Comparison of ENCODE assay signal across 36 cellular contexts in the genomic region with DNA sequence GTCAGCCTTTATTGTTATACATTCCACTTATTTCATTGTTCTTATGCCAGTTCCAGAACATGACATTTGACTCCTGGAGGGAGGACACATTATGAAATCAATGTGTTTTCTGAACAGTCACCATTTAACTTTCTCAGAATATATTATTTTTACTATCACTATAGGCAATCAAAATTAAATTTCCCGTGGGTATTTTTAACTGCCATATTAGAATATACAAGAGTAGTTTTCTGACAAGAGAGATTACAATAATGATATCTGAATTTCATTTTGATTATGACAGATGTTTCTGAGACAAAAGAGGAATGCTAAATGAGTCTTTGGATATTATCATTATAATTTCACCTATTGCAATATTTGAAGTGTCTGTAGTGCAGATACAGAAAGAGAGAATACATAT.
"Had no signal": no experiment of that assay in that cellular context is flagged by ENCODE, and none has a peak within 500 bp of the region (broad histone marks: within the 10 kb centered on the region; RNA-seq: fewer than 3 reads in every experiment).

No MANE protein-coding gene starts in this region.

- H3K4me3 ChIP-seq: adrenal gland, body of pancreas, breast epithelium had no signal

- FAIRE-seq: astrocyte, TTC549 had no signal

- H3K4me1 ChIP-seq: adrenal gland, body of pancreas, breast epithelium had no signal

- H3K27me3 ChIP-seq: adrenal gland, body of pancreas, brain microvascular endothelial cell, breast epithelium had no signal

- H3K9me3 ChIP-seq: adrenal gland, body of pancreas, breast epithelium had no signal

- H3K4me1 Mint-ChIP-seq: activated B cell treated with CpG ODN at 0.5 μM for 24 hours; activated CD4-positive, alpha-beta memory T cell treated with anti-CD3 and anti-CD28 coated beads, Interleukin-2, amount 10 ng/mL, durations not matched to agents 7 days and 5 days; activated CD4-positive, alpha-beta T cell treated with anti-CD3 and anti-CD28 coated beads, Interleukin-2, amount 10 ng/mL, durations not matched to agents 24 days and 14 days; activated CD8-positive, alpha-beta memory T cell treated with anti-CD3 and anti-CD28 coated beads, Interleukin-2, amount 10 ng/mL, durations not matched to agents 7 days and 5 days; activated naive CD4-positive, alpha-beta T cell treated with anti-CD3 and anti-CD28 coated beads, Interleukin-2, amount 10 ng/mL, durations not matched to agents 7 days and 5 days; activated naive CD4-positive, alpha-beta T cell treated with anti-CD3 and anti-CD28 coated beads, Interleukin-2, amount 50 U/mL, for 24 hours; activated naive CD8-positive, alpha-beta T cell treated with anti-CD3 and anti-CD28 coated beads, Interleukin-2, amount 10 ng/mL, durations not matched to agents 7 days and 5 days; activated naive CD8-positive, alpha-beta T cell treated with anti-CD3 and anti-CD28 coated beads, Interleukin-2, amount 50 U/mL, for 24 hours had no signal

- ATAC-seq: activated CD8-positive, alpha-beta memory T cell treated with anti-CD3 and anti-CD28 coated beads, Interleukin-2, amount 10 ng/mL, durations not matched to agents 7 days and 5 days; activated CD8-positive, alpha-beta T cell treated with anti-CD3 and anti-CD28 coated beads, Interleukin-2, amount 10 ng/mL, durations not matched to agents 7 days and 5 days; activated naive CD8-positive, alpha-beta T cell treated with anti-CD3 and anti-CD28 coated beads, Interleukin-2, amount 50 U/mL, for 24 hours; body of pancreas had no signal

- H3K9me3 Mint-ChIP-seq: activated B cell treated with CpG ODN at 0.5 μM for 24 hours; activated CD4-positive, alpha-beta memory T cell treated with anti-CD3 and anti-CD28 coated beads, Interleukin-2, amount 10 ng/mL, durations not matched to agents 7 days and 5 days; activated CD4-positive, alpha-beta T cell treated with anti-CD3 and anti-CD28 coated beads, Interleukin-2, amount 10 ng/mL, durations not matched to agents 24 days and 14 days; activated naive CD4-positive, alpha-beta T cell treated with anti-CD3 and anti-CD28 coated beads, Interleukin-2, amount 10 ng/mL, durations not matched to agents 7 days and 5 days; activated naive CD4-positive, alpha-beta T cell treated with anti-CD3 and anti-CD28 coated beads, Interleukin-2, amount 50 U/mL, for 24 hours; activated naive CD8-positive, alpha-beta T cell treated with anti-CD3 and anti-CD28 coated beads, Interleukin-2, amount 10 ng/mL, durations not matched to agents 7 days and 5 days; activated naive CD8-positive, alpha-beta T cell treated with anti-CD3 and anti-CD28 coated beads, Interleukin-2, amount 50 U/mL, for 24 hours; activated T-cell treated with anti-CD3 and anti-CD28 coated beads, Interleukin-2, amount 50 U/mL, for 24 hours; activated T-helper 2 cell treated with anti-CD3 and anti-CD28 coated beads, Interferon-gamma antibody, Interleukin-2, Interleukin-4, amounts not matched to agents 10 μg/mL and 5 μg/mL and 100 μg/mL, durations not matched to agents 14 hours and 24 hours and 36 hours; T-helper 1 cell treated with Interleukin-12 subunit alpha and Interleukin-12 subunit beta and Interleukin-4 antibody, amounts not matched to agents 30 μg/mL and 1 μg/mL, for 36 hours; T-helper 2 cell treated with Interferon-gamma antibody and Interleukin-4, amounts not matched to agents 5 μg/mL and 100 μg/mL, for 36 hours had no signal

- H3K4me3 Mint-ChIP-seq: activated B cell treated with CpG ODN at 0.5 μM for 24 hours; activated CD4-positive, alpha-beta memory T cell treated with anti-CD3 and anti-CD28 coated beads, Interleukin-2, amount 10 ng/mL, durations not matched to agents 7 days and 5 days; activated CD4-positive, alpha-beta T cell treated with anti-CD3 and anti-CD28 coated beads, Interleukin-2, amount 10 ng/mL, durations not matched to agents 24 days and 14 days; activated CD8-positive, alpha-beta memory T cell treated with anti-CD3 and anti-CD28 coated beads, Interleukin-2, amount 10 ng/mL, durations not matched to agents 7 days and 5 days; activated CD8-positive, alpha-beta T cell treated with anti-CD3 and anti-CD28 coated beads, Interleukin-2, amount 10 ng/mL, durations not matched to agents 7 days and 5 days; activated naive CD4-positive, alpha-beta T cell treated with anti-CD3 and anti-CD28 coated beads, Interleukin-2, amount 10 ng/mL, durations not matched to agents 7 days and 5 days; activated naive CD4-positive, alpha-beta T cell treated with anti-CD3 and anti-CD28 coated beads, Interleukin-2, amount 50 U/mL, for 24 hours; activated naive CD8-positive, alpha-beta T cell; activated naive CD8-positive, alpha-beta T cell treated with anti-CD3 and anti-CD28 coated beads, Interleukin-2, amount 10 ng/mL, durations not matched to agents 7 days and 5 days; activated naive CD8-positive, alpha-beta T cell treated with anti-CD3 and anti-CD28 coated beads, Interleukin-2, amount 50 U/mL, for 24 hours; activated T-cell treated with anti-CD3 and anti-CD28 coated beads, Interleukin-2, amount 50 U/mL, for 24 hours; T-helper 1 cell treated with Interleukin-12 subunit alpha and Interleukin-12 subunit beta and Interleukin-4 antibody, amounts not matched to agents 30 μg/mL and 1 μg/mL, for 36 hours; T-helper 2 cell treated with Interferon-gamma antibody and Interleukin-4, amounts not matched to agents 5 μg/mL and 100 μg/mL, for 36 hours had no signal

- H3K36me3 Mint-ChIP-seq: activated CD8-positive, alpha-beta memory T cell treated with anti-CD3 and anti-CD28 coated beads, Interleukin-2, amount 10 ng/mL, durations not matched to agents 7 days and 5 days; activated naive CD4-positive, alpha-beta T cell treated with anti-CD3 and anti-CD28 coated beads, Interleukin-2, amount 10 ng/mL, durations not matched to agents 7 days and 5 days; activated naive CD4-positive, alpha-beta T cell treated with anti-CD3 and anti-CD28 coated beads, Interleukin-2, amount 50 U/mL, for 24 hours; activated naive CD8-positive, alpha-beta T cell; activated naive CD8-positive, alpha-beta T cell treated with anti-CD3 and anti-CD28 coated beads, Interleukin-2, amount 10 ng/mL, durations not matched to agents 7 days and 5 days had no signal

- DNase-seq: activated B cell treated with CpG ODN at 0.5 μM for 24 hours; activated CD4-positive, alpha-beta memory T cell treated with anti-CD3 and anti-CD28 coated beads, Interleukin-2, amount 10 ng/mL, durations not matched to agents 7 days and 5 days; activated CD4-positive, alpha-beta T cell treated with anti-CD3 and anti-CD28 coated beads for 4 hours; activated CD4-positive, alpha-beta T cell treated with anti-CD3 and anti-CD28 coated beads, Interleukin-2, amount 10 ng/mL, durations not matched to agents 24 days and 14 days; activated CD4-positive, alpha-beta T cell treated with anti-CD3 and anti-CD28 coated beads, Interleukin-2, amount 50 U/mL, for 48 hours; activated CD4-positive, CD25-positive, alpha-beta regulatory T cell treated with anti-CD3 and anti-CD28 coated beads, Interleukin-2, amount 50 U/mL, for 72 hours; activated CD8-positive, alpha-beta memory T cell treated with anti-CD3 and anti-CD28 coated beads for 24 hours; activated CD8-positive, alpha-beta memory T cell treated with anti-CD3 and anti-CD28 coated beads, Interleukin-2, amount 10 ng/mL, durations not matched to agents 7 days and 5 days; activated CD8-positive, alpha-beta memory T cell treated with anti-CD3 and anti-CD28 coated beads, Interleukin-2, amount 50 U/mL, for 48 hours; activated CD8-positive, alpha-beta T cell treated with anti-CD3 and anti-CD28 coated beads, Interleukin-2, amount 10 ng/mL, durations not matched to agents 7 days and 5 days; activated effector memory CD4-positive, alpha-beta T cell treated with Interleukin-2 at 50 U/mL for 16 hours; activated gamma-delta T cell; activated naive CD4-positive, alpha-beta T cell treated with anti-CD3 and anti-CD28 coated beads, Interleukin-2, amount 10 ng/mL, durations not matched to agents 7 days and 5 days; activated naive CD4-positive, alpha-beta T cell treated with Interleukin-2 at 50 U/mL for 16 hours; activated naive CD8-positive, alpha-beta T cell treated with anti-CD3 and anti-CD28 coated beads, Interleukin-2, amount 10 ng/mL, durations not matched to agents 7 days and 5 days; activated naive CD8-positive, alpha-beta T cell treated with anti-CD3 and anti-CD28 coated beads, Interleukin-2, amount 50 U/mL, for 24 hours; activated T-cell treated with anti-CD3 and anti-CD28 coated beads, Interleukin-2, amount 50 U/mL, for 24 hours; activated T-cell treated with anti-CD3 and anti-CD28 coated beads, Interleukin-2, amount 50 U/mL, for 48 hours; adrenal gland; amniotic stem cell; aorta; body of pancreas; brain microvascular endothelial cell; central memory CD4-positive, alpha-beta T cell; T-helper 1 cell; T-helper 2 cell; T-helper 9 cell had no signal

- H3K27me3 Mint-ChIP-seq: activated B cell treated with CpG ODN at 0.5 μM for 24 hours; activated CD4-positive, alpha-beta memory T cell treated with anti-CD3 and anti-CD28 coated beads, Interleukin-2, amount 10 ng/mL, durations not matched to agents 7 days and 5 days; activated CD4-positive, alpha-beta T cell treated with anti-CD3 and anti-CD28 coated beads, Interleukin-2, amount 10 ng/mL, durations not matched to agents 24 days and 14 days; activated CD8-positive, alpha-beta memory T cell treated with anti-CD3 and anti-CD28 coated beads, Interleukin-2, amount 10 ng/mL, durations not matched to agents 7 days and 5 days; activated naive CD4-positive, alpha-beta T cell treated with anti-CD3 and anti-CD28 coated beads, Interleukin-2, amount 10 ng/mL, durations not matched to agents 7 days and 5 days; activated naive CD4-positive, alpha-beta T cell treated with anti-CD3 and anti-CD28 coated beads, Interleukin-2, amount 50 U/mL, for 24 hours; activated naive CD8-positive, alpha-beta T cell; activated naive CD8-positive, alpha-beta T cell treated with anti-CD3 and anti-CD28 coated beads, Interleukin-2, amount 10 ng/mL, durations not matched to agents 7 days and 5 days; activated naive CD8-positive, alpha-beta T cell treated with anti-CD3 and anti-CD28 coated beads, Interleukin-2, amount 50 U/mL, for 24 hours; activated T-cell treated with anti-CD3 and anti-CD28 coated beads, Interleukin-2, amount 50 U/mL, for 24 hours had no signal

- H3K27ac Mint-ChIP-seq: activated B cell treated with CpG ODN at 0.5 μM for 24 hours; activated CD4-positive, alpha-beta memory T cell treated with anti-CD3 and anti-CD28 coated beads, Interleukin-2, amount 10 ng/mL, durations not matched to agents 7 days and 5 days; activated CD4-positive, alpha-beta T cell treated with anti-CD3 and anti-CD28 coated beads, Interleukin-2, amount 10 ng/mL, durations not matched to agents 24 days and 14 days; activated CD8-positive, alpha-beta memory T cell treated with anti-CD3 and anti-CD28 coated beads, Interleukin-2, amount 10 ng/mL, durations not matched to agents 7 days and 5 days; activated CD8-positive, alpha-beta T cell treated with anti-CD3 and anti-CD28 coated beads, Interleukin-2, amount 10 ng/mL, durations not matched to agents 7 days and 5 days; activated naive CD4-positive, alpha-beta T cell treated with anti-CD3 and anti-CD28 coated beads, Interleukin-2, amount 10 ng/mL, durations not matched to agents 7 days and 5 days; activated naive CD4-positive, alpha-beta T cell treated with anti-CD3 and anti-CD28 coated beads, Interleukin-2, amount 50 U/mL, for 24 hours; activated naive CD8-positive, alpha-beta T cell; activated naive CD8-positive, alpha-beta T cell treated with anti-CD3 and anti-CD28 coated beads, Interleukin-2, amount 10 ng/mL, durations not matched to agents 7 days and 5 days; activated naive CD8-positive, alpha-beta T cell treated with anti-CD3 and anti-CD28 coated beads, Interleukin-2, amount 50 U/mL, for 24 hours; activated T-cell treated with anti-CD3 and anti-CD28 coated beads, Interleukin-2, amount 50 U/mL, for 24 hours; activated T-helper 2 cell treated with anti-CD3 and anti-CD28 coated beads, Interferon-gamma antibody, Interleukin-2, Interleukin-4, amounts not matched to agents 10 μg/mL and 5 μg/mL and 100 μg/mL, durations not matched to agents 14 hours and 24 hours and 36 hours; T-helper 1 cell treated with Interleukin-12 subunit alpha and Interleukin-12 subunit beta and Interleukin-4 antibody, amounts not matched to agents 30 μg/mL and 1 μg/mL, for 36 hours; T-helper 2 cell treated with Interferon-gamma antibody and Interleukin-4, amounts not matched to agents 5 μg/mL and 100 μg/mL, for 36 hours had no signal

- H3K36me3 ChIP-seq: adrenal gland, brain microvascular endothelial cell, breast epithelium had no signal

- H3K27ac ChIP-seq: adrenal gland, body of pancreas, brain microvascular endothelial cell, breast epithelium, VCaP had no signal
